In the genomic region with DNA sequence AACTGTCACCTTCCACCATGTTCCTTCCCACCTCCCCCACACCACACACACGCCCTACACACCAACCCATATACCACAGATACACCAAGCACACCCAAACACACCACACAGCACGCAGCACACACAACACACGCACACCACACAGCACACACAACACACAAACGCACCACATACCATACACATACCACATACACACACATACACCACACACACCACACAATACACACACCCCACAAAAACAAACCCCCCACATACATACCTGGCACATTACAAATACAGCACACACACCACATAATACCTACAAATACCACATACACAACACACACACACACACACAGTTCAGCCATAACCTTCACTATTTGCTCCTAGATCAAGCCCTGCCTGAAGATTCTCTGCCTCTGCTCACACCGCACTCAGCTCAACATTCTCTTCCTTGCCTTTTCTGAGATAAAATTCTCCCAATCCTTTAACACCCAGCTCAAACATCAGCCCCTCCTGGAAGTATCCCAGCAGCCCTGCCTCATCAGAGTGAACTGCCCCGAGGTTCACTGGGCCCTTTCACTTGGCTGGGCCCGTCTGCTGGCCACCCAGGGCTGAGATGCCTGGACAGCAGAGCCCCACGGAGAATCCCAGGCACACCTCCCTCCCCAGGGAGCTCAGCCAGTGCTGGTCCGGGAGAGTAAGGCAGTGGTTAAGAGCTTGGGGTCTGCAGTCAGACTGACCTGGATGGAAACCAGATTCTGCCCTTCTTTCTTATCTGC, we compare ENCODE assay signal across 1 cellular context.
TF ChIP-seq lines count a peak whose summit lies in the region.

No MANE protein-coding gene starts in this region.

TF ChIP-seq in K562, 482 proteins besides CTCF, POLR2A, EP300 and RAD21 (continued from another document and continues in another):
- TF ChIP-seq, protein P1, sequence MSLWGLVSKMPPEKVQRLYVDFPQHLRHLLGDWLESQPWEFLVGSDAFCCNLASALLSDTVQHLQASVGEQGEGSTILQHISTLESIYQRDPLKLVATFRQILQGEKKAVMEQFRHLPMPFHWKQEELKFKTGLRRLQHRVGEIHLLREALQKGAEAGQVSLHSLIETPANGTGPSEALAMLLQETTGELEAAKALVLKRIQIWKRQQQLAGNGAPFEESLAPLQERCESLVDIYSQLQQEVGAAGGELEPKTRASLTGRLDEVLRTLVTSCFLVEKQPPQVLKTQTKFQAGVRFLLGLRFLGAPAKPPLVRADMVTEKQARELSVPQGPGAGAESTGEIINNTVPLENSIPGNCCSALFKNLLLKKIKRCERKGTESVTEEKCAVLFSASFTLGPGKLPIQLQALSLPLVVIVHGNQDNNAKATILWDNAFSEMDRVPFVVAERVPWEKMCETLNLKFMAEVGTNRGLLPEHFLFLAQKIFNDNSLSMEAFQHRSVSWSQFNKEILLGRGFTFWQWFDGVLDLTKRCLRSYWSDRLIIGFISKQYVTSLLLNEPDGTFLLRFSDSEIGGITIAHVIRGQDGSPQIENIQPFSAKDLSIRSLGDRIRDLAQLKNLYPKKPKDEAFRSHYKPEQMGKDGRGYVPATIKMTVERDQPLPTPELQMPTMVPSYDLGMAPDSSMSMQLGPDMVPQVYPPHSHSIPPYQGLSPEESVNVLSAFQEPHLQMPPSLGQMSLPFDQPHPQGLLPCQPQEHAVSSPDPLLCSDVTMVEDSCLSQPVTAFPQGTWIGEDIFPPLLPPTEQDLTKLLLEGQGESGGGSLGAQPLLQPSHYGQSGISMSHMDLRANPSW (CRISPR knock-in tag; IDR thresholded peaks at IDR 0.05): no peak
- TF ChIP-seq, protein P2, sequence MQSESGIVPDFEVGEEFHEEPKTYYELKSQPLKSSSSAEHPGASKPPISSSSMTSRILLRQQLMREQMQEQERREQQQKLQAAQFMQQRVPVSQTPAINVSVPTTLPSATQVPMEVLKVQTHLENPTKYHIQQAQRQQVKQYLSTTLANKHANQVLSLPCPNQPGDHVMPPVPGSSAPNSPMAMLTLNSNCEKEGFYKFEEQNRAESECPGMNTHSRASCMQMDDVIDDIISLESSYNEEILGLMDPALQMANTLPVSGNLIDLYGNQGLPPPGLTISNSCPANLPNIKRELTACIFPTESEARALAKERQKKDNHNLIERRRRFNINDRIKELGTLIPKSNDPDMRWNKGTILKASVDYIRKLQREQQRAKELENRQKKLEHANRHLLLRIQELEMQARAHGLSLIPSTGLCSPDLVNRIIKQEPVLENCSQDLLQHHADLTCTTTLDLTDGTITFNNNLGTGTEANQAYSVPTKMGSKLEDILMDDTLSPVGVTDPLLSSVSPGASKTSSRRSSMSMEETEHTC (IDR thresholded peaks at IDR 0.05): no peak
- no peak for TF ChIP-seq GTF2A2 (tag; IDR thresholded peaks at IDR 0.05)
- TF ChIP-seq KDM1A (IDR thresholded peaks at IDR 0.05): no peak
- no peak for TF ChIP-seq DIDO1 (tag; IDR thresholded peaks at IDR 0.05; ENCODE audit: low read depth)
- TF ChIP-seq, protein P3, sequence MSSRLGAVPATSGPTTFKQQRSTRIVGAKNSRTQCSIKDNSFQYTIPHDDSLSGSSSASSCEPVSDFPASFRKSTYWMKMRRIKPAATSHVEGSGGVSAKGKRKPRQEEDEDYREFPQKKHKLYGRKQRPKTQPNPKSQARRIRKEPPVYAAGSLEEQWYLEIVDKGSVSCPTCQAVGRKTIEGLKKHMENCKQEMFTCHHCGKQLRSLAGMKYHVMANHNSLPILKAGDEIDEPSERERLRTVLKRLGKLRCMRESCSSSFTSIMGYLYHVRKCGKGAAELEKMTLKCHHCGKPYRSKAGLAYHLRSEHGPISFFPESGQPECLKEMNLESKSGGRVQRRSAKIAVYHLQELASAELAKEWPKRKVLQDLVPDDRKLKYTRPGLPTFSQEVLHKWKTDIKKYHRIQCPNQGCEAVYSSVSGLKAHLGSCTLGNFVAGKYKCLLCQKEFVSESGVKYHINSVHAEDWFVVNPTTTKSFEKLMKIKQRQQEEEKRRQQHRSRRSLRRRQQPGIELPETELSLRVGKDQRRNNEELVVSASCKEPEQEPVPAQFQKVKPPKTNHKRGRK (tag; IDR thresholded peaks at IDR 0.05): no peak
- TF ChIP-seq, protein P4, sequence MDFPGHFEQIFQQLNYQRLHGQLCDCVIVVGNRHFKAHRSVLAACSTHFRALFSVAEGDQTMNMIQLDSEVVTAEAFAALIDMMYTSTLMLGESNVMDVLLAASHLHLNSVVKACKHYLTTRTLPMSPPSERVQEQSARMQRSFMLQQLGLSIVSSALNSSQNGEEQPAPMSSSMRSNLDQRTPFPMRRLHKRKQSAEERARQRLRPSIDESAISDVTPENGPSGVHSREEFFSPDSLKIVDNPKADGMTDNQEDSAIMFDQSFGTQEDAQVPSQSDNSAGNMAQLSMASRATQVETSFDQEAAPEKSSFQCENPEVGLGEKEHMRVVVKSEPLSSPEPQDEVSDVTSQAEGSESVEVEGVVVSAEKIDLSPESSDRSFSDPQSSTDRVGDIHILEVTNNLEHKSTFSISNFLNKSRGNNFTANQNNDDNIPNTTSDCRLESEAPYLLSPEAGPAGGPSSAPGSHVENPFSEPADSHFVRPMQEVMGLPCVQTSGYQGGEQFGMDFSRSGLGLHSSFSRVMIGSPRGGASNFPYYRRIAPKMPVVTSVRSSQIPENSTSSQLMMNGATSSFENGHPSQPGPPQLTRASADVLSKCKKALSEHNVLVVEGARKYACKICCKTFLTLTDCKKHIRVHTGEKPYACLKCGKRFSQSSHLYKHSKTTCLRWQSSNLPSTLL (IDR thresholded peaks at IDR 0.05): no peak
- TF ChIP-seq, protein P5, sequence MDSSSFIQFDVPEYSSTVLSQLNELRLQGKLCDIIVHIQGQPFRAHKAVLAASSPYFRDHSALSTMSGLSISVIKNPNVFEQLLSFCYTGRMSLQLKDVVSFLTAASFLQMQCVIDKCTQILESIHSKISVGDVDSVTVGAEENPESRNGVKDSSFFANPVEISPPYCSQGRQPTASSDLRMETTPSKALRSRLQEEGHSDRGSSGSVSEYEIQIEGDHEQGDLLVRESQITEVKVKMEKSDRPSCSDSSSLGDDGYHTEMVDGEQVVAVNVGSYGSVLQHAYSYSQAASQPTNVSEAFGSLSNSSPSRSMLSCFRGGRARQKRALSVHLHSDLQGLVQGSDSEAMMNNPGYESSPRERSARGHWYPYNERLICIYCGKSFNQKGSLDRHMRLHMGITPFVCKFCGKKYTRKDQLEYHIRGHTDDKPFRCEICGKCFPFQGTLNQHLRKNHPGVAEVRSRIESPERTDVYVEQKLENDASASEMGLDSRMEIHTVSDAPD (CRISPR knock-in tag; IDR thresholded peaks at IDR 0.05): no peak
- TF ChIP-seq HDAC6 (IDR thresholded peaks at IDR 0.05; ENCODE audit: low read depth, low read length): no peak
- TF ChIP-seq ZKSCAN1 (IDR thresholded peaks at IDR 0.05; ENCODE audit: low read depth, low read length): no peak
- TF ChIP-seq, protein P6, sequence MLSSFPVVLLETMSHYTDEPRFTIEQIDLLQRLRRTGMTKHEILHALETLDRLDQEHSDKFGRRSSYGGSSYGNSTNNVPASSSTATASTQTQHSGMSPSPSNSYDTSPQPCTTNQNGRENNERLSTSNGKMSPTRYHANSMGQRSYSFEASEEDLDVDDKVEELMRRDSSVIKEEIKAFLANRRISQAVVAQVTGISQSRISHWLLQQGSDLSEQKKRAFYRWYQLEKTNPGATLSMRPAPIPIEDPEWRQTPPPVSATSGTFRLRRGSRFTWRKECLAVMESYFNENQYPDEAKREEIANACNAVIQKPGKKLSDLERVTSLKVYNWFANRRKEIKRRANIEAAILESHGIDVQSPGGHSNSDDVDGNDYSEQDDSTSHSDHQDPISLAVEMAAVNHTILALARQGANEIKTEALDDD (IDR thresholded peaks at IDR 0.05): no peak
- 0 out of 2 replicates have a peak, but pooled peaks have one; percentile 26 for TF ChIP-seq HLTF (IDR thresholded peaks at IDR 0.05)
- no peak for TF ChIP-seq ZNF507 (tag; conservative IDR thresholded peaks at IDR 0.05)
- TF ChIP-seq SMC3 (conservative IDR thresholded peaks at IDR 0.05; ENCODE audit: insufficient read depth, low read depth, low read length): no peak
- TF ChIP-seq SNRNP70 (optimal IDR thresholded peaks at IDR 0.05; ENCODE audit: low read depth, low read length): no peak
- TF ChIP-seq ZZZ3 (IDR thresholded peaks at IDR 0.05): no peak
- TF ChIP-seq PHF20 (IDR thresholded peaks at IDR 0.05; ENCODE audit: partially characterized antibody): no peak
- TF ChIP-seq ZNF239 (CRISPR knock-in tag; IDR thresholded peaks at IDR 0.05): no peak
- TF ChIP-seq ARID1B (IDR thresholded peaks at IDR 0.05): 0 out of 2 replicates have a peak, but pooled peaks have one; percentile 17
- no peak for TF ChIP-seq TEAD1 (CRISPR knock-in tag; IDR thresholded peaks at IDR 0.05)
- TF ChIP-seq NFE2L1 (tag; IDR thresholded peaks at IDR 0.05; ENCODE audit: borderline replicate concordance, low read depth): no peak
- no peak for TF ChIP-seq JUND (IDR thresholded peaks at IDR 0.05; ENCODE audit: borderline replicate concordance, low read depth, low read length)
- TF ChIP-seq JUND (tag; IDR thresholded peaks at IDR 0.05; ENCODE audit: borderline replicate concordance, low read depth, low read length): no peak
- TF ChIP-seq SMAD1 (IDR thresholded peaks at IDR 0.05; ENCODE audit: low read depth, low read length, partially characterized antibody): no peak
- no peak for TF ChIP-seq GABPB2 (CRISPR knock-in tag; conservative IDR thresholded peaks at IDR 0.05)
- TF ChIP-seq, protein P7, sequence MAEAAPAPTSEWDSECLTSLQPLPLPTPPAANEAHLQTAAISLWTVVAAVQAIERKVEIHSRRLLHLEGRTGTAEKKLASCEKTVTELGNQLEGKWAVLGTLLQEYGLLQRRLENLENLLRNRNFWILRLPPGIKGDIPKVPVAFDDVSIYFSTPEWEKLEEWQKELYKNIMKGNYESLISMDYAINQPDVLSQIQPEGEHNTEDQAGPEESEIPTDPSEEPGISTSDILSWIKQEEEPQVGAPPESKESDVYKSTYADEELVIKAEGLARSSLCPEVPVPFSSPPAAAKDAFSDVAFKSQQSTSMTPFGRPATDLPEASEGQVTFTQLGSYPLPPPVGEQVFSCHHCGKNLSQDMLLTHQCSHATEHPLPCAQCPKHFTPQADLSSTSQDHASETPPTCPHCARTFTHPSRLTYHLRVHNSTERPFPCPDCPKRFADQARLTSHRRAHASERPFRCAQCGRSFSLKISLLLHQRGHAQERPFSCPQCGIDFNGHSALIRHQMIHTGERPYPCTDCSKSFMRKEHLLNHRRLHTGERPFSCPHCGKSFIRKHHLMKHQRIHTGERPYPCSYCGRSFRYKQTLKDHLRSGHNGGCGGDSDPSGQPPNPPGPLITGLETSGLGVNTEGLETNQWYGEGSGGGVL (CRISPR knock-in tag; IDR thresholded peaks at IDR 0.05): no peak
- no peak for TF ChIP-seq ZBTB7A (IDR thresholded peaks at IDR 0.05; ENCODE audit: borderline replicate concordance, control insufficient read depth, low read depth, low read length)
- no peak for TF ChIP-seq RBM17 (IDR thresholded peaks at IDR 0.05; ENCODE audit: borderline replicate concordance, low read depth, low read length)
- TF ChIP-seq STAT5B (CRISPR knock-in tag; IDR thresholded peaks at IDR 0.05): no peak
- no peak for TF ChIP-seq ZNF354B (CRISPR knock-in tag; IDR thresholded peaks at IDR 0.05)
- TF ChIP-seq ELF4 (CRISPR knock-in tag; IDR thresholded peaks at IDR 0.05): peak; percentile 60; the same call in 1 of the 2 replicates
- no peak for TF ChIP-seq SUPT5H (IDR thresholded peaks at IDR 0.05)
- no peak for TF ChIP-seq KHSRP (IDR thresholded peaks at IDR 0.05)
- no peak for TF ChIP-seq ILK (tag; IDR thresholded peaks at IDR 0.05; ENCODE audit: borderline replicate concordance, low read depth)
- 0 out of 2 replicates have a peak, but pooled peaks have one; percentile 31 for TF ChIP-seq PHB2 (IDR thresholded peaks at IDR 0.05; ENCODE audit: low read depth)
- TF ChIP-seq KLF16 (IDR thresholded peaks at IDR 0.05): no peak
- TF ChIP-seq GATAD2B (IDR thresholded peaks at IDR 0.05; ENCODE audit: borderline replicate concordance): no peak
- TF ChIP-seq SOX6 (IDR thresholded peaks at IDR 0.05): no peak
- TF ChIP-seq ZC3H8 (IDR thresholded peaks at IDR 0.05): no peak
- TF ChIP-seq, protein P8, sequence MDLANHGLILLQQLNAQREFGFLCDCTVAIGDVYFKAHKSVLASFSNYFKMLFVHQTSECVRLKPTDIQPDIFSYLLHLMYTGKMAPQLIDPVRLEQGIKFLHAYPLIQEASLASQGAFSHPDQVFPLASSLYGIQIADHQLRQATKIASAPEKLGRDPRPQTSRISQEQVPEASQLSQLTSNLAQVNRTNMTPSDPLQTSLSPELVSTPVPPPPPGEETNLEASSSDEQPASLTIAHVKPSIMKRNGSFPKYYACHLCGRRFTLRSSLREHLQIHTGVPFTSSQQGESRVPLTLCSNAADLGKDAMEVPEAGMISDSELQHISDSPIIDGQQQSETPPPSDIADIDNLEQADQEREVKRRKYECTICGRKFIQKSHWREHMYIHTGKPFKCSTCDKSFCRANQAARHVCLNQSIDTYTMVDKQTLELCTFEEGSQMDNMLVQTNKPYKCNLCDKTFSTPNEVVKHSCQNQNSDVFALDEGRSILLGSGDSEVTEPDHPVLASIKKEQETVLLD (IDR thresholded peaks at IDR 0.05): 0 out of 2 replicates have a peak, but pooled peaks have one; percentile 23
- TF ChIP-seq ZNF24 (IDR thresholded peaks at IDR 0.05): no peak
- TF ChIP-seq, protein P9, sequence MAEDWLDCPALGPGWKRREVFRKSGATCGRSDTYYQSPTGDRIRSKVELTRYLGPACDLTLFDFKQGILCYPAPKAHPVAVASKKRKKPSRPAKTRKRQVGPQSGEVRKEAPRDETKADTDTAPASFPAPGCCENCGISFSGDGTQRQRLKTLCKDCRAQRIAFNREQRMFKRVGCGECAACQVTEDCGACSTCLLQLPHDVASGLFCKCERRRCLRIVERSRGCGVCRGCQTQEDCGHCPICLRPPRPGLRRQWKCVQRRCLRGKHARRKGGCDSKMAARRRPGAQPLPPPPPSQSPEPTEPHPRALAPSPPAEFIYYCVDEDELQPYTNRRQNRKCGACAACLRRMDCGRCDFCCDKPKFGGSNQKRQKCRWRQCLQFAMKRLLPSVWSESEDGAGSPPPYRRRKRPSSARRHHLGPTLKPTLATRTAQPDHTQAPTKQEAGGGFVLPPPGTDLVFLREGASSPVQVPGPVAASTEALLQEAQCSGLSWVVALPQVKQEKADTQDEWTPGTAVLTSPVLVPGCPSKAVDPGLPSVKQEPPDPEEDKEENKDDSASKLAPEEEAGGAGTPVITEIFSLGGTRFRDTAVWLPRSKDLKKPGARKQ (CRISPR knock-in tag; IDR thresholded peaks at IDR 0.05): no peak
- TF ChIP-seq HNRNPL (IDR thresholded peaks at IDR 0.05; ENCODE audit: low read depth, low read length): no peak
- TF ChIP-seq, protein P10, sequence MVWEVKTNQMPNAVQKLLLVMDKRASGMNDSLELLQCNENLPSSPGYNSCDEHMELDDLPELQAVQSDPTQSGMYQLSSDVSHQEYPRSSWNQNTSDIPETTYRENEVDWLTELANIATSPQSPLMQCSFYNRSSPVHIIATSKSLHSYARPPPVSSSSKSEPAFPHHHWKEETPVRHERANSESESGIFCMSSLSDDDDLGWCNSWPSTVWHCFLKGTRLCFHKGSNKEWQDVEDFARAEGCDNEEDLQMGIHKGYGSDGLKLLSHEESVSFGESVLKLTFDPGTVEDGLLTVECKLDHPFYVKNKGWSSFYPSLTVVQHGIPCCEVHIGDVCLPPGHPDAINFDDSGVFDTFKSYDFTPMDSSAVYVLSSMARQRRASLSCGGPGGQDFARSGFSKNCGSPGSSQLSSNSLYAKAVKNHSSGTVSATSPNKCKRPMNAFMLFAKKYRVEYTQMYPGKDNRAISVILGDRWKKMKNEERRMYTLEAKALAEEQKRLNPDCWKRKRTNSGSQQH (CRISPR knock-in tag; IDR thresholded peaks at IDR 0.05): peak; percentile 89; the same call in 1 of the 2 replicates
- no peak for TF ChIP-seq MTA3 (IDR thresholded peaks at IDR 0.05; ENCODE audit: borderline replicate concordance)
- TF ChIP-seq SMARCB1 (IDR thresholded peaks at IDR 0.05; ENCODE audit: insufficient read length, low read depth): no peak
- TF ChIP-seq ZFP30 (CRISPR knock-in tag; IDR thresholded peaks at IDR 0.05; ENCODE audit: borderline replicate concordance): no peak
- no peak for TF ChIP-seq PHTF2 (CRISPR knock-in tag; IDR thresholded peaks at IDR 0.05)
- TF ChIP-seq RBM25 (IDR thresholded peaks at IDR 0.05; ENCODE audit: low read depth, low read length, severe bottlenecking): no peak
- TF ChIP-seq ZEB2 (IDR thresholded peaks at IDR 0.05): no peak
